ENCODE assay signal across 8 cellular contexts in genomic region chr10:94402204-94403033, GRCh38. TPM values are rescaled to one million over a fixed set of nuclear protein-coding genes. Genes with fewer than 3 reads are reported as not detected.
DNase-seq lines count a peak whose midpoint lies in the region; ATAC-seq, FAIRE-seq and TF ChIP-seq lines count a peak whose summit lies in the region.

TBC1D12 (plus strand) TSS chr10:94402541; CDS start chr10:94402614, 73 bp downstream.

- BruUV-seq in A673 (replicated peaks; lab: Mats Ljungman, UMichigan) = no TSS peak

- peaks cover 7% of the 10 kb centered on the region for H3K4me1 ChIP-seq in A673 (ENCODE audit: insufficient read depth, low read length, poor library complexity, severe bottlenecking)
- peaks cover 15% of the 10 kb centered on the region for H3K4me1 ChIP-seq in keratinocyte (ENCODE audit: control insufficient read depth, extremely low read depth, insufficient read depth, low read length)
- H3K4me1 ChIP-seq in smooth muscle cell (ENCODE audit: low read depth) = peaks cover 4% of the 10 kb centered on the region

- peak within 1 kb of the TSS; percentile 54 for H3K4me3 ChIP-seq in A673 (ENCODE audit: low read depth, low read length, poor library complexity, severe bottlenecking)
- peak within 1 kb of the TSS; percentile 82 to 92 (median 86) for H3K4me3 ChIP-seq in keratinocyte (ENCODE audit: control insufficient read depth in 2 of 3, extremely low read depth in 1 of 3, insufficient read depth in 2 of 3, low read depth in 1 of 3, low read length in 3 of 3)
- H3K4me3 ChIP-seq in smooth muscle cell = peak within 1 kb of the TSS; percentile 99

- ATAC-seq in GM18511 (IDR thresholded peaks at IDR 0.05; ENCODE audit: unreplicated experiment) (peak; percentile 73), HG02938 (IDR thresholded peaks at IDR 0.05; ENCODE audit: unreplicated experiment) (peak; percentile 61)

- 1% methylated on average over 72 of the region's 82 CpGs for WGBS in smooth muscle cell (ENCODE audit: low lambda C conversion rate)

- H3K9me1 ChIP-seq in keratinocyte (ENCODE audit: control insufficient read depth, extremely low read depth, insufficient read depth, low read length) = no peaks in the 10 kb centered on the region

- TF ChIP-seq CTCF in A673 (conservative IDR thresholded peaks at IDR 0.05; ENCODE audit: low read depth, low read length) = no peak
- no peak for TF ChIP-seq CTCF in chondrocyte (IDR thresholded peaks at IDR 0.05)
- peak in 1 of 3 experiments; percentile 13 for TF ChIP-seq CTCF in keratinocyte (optimal IDR thresholded peaks at IDR 0.05 in 1 of 3, IDR thresholded peaks at IDR 0.05 in 1 of 3, conservative IDR thresholded peaks at IDR 0.05 in 1 of 3; ENCODE audit: extremely low read depth in 1 of 3, insufficient read depth in 2 of 3, low read length in 3 of 3)
- no peak for TF ChIP-seq CTCF in smooth muscle cell (IDR thresholded peaks at IDR 0.05; ENCODE audit: borderline replicate concordance, insufficient read depth, poor library complexity, severe bottlenecking)

- H3K9me3 Mint-ChIP-seq in chondrocyte (ENCODE audit: low read depth) = no peaks in the 10 kb centered on the region

- CTCF ChIA-PET in A673 (lab: Charles Lee) = no interaction called here

- peaks cover 54% of the 10 kb centered on the region for H3K27me3 ChIP-seq in A673 (replicated peaks; ENCODE audit: insufficient read depth, low read depth, low read length, poor library complexity)
- H3K27me3 ChIP-seq in keratinocyte (ENCODE audit: control insufficient read depth, extremely low read depth, insufficient read depth, low read length) = no peaks in the 10 kb centered on the region
- H3K27me3 ChIP-seq in smooth muscle cell (ENCODE audit: low read depth) = no peaks in the 10 kb centered on the region

- H3K27ac ChIP-seq in A673 (ENCODE audit: low read depth, low read length, poor library complexity, severe bottlenecking) (no peak within 1 kb of the TSS), keratinocyte (ENCODE audit: control insufficient read depth, insufficient read depth, low read length) (peak within 1 kb of the TSS; percentile 71), smooth muscle cell (ENCODE audit: low read depth) (peak within 1 kb of the TSS; percentile 88)

- peak within 1 kb of the TSS; percentile 90 for H3K4me3 Mint-ChIP-seq in chondrocyte (ENCODE audit: unreplicated experiment)

- dilution Hi-C loops in keratinocyte (cut with MboI; ENCODE audit: extremely low pct_ligation_motif_present, low sequenced_read_pairs) = no loop called here

- H3K4me2 ChIP-seq in keratinocyte (ENCODE audit: control insufficient read depth, extremely low read depth, insufficient read depth, low read depth, low read length) = peak within 1 kb of the TSS; percentile 90
- peak within 1 kb of the TSS; percentile 99 for H3K4me2 ChIP-seq in smooth muscle cell

- POLR2A ChIA-PET in A673 (lab: Charles Lee; ENCODE audit: low non-redundant PET) = no interaction called here

- no peaks in the 10 kb centered on the region for H3K36me3 Mint-ChIP-seq in chondrocyte (ENCODE audit: low read depth)

- H3K36me3 ChIP-seq in A673 (ENCODE audit: insufficient read depth, low read length, poor library complexity, severe bottlenecking) (no peaks in the 10 kb centered on the region), keratinocyte (ENCODE audit: control insufficient read depth in 2 of 2, extremely low read depth in 1 of 2, insufficient read depth in 2 of 2, low read length in 2 of 2) (no peaks in the 10 kb centered on the region), smooth muscle cell (ENCODE audit: low read depth) (no peaks in the 10 kb centered on the region)

- peak within 1 kb of the TSS; percentile 82 for H3K27ac Mint-ChIP-seq in chondrocyte (ENCODE audit: unreplicated experiment)

- H3F3A ChIP-seq in smooth muscle cell (ENCODE audit: low read depth) = no peaks in the 10 kb centered on the region

- H4K20me1 ChIP-seq in keratinocyte (ENCODE audit: control insufficient read depth, extremely low read depth, insufficient read depth, low read length) (no peaks in the 10 kb centered on the region), smooth muscle cell (ENCODE audit: low read depth) (peaks cover 35% of the 10 kb centered on the region)

- H3K4me1 Mint-ChIP-seq in chondrocyte (ENCODE audit: low read depth) = peaks cover 46% of the 10 kb centered on the region

- H3K9me3 ChIP-seq in A673 (ENCODE audit: low read depth, low read length, poor library complexity, severe bottlenecking) (no peaks in the 10 kb centered on the region), keratinocyte (ENCODE audit: control insufficient read depth, low read depth, low read length) (no peaks in the 10 kb centered on the region), smooth muscle cell (replicated peaks; ENCODE audit: low read depth) (no peaks in the 10 kb centered on the region)

- DNase-seq in A673 (ENCODE audit: low spot score) (peak; percentile 67), NCI-H187 (lab: John Stamatoyannopoulos, UW) (peak; percentile 73 to 84), T1000 (lab: John Stamatoyannopoulos, UW) (peak; percentile 96), chondrocyte (ENCODE audit: low spot score) (peak; percentile 96), keratinocyte (ENCODE audit: low read depth, low spot score) (peak; percentile 60), smooth muscle cell (lab: John Stamatoyannopoulos, UW; ENCODE audit: unreplicated experiment) (peak; percentile 84)

- H2AFZ ChIP-seq in keratinocyte (ENCODE audit: control insufficient read depth, low read length) (peak within 1 kb of the TSS; percentile 93), smooth muscle cell (ENCODE audit: low read depth) (peak within 1 kb of the TSS; percentile 80)

- H3K79me2 ChIP-seq in keratinocyte (ENCODE audit: control insufficient read depth, insufficient read depth, low read length) (peaks cover 36% of the 10 kb centered on the region), smooth muscle cell (ENCODE audit: low read depth) (peaks cover 38% of the 10 kb centered on the region)

- H3K9ac ChIP-seq in keratinocyte (ENCODE audit: control insufficient read depth, extremely low read depth, insufficient read depth, low read length) (peak within 1 kb of the TSS; percentile 79), smooth muscle cell (ENCODE audit: low read depth) (peak within 1 kb of the TSS; percentile 76)

- FAIRE-seq in keratinocyte (lab: Jason Lieb, UNC) = peak; percentile 61

- no peaks in the 10 kb centered on the region for H3K27me3 Mint-ChIP-seq in chondrocyte (ENCODE audit: low read depth)

- intact Hi-C loops in A673 (cut with micrococcal nuclease; ENCODE audit: unreplicated experiment) = no loop called here

RNA-seq across cellular contexts. Expression of gene TBC1D12, which starts in this region (rescaled TPM):
- 1.6 TPM in 2 replicates for total RNA-seq in A673 (2021)
- total RNA-seq in chondrocyte = 23.2 to 38.4 TPM (median 26.3 TPM) in 3 replicates
- polyA plus RNA-seq in keratinocyte = 2.3 to 7.0 TPM (median 4.6 TPM) in 3 replicates
- polyA plus RNA-seq in keratinocyte (2011; ENCODE audit: low read depth) = 7.7 TPM
- polyA plus RNA-seq in keratinocyte (2011; cell fraction: cytosol; rRNA removed) = 2.8 and 4.9 TPM in 2 replicates
- polyA plus RNA-seq in keratinocyte (2011; cell fraction: nucleus; rRNA removed) = 5.8 and 8.7 TPM in 2 replicates
- 3.9 and 7.0 TPM in 2 replicates for polyA plus RNA-seq in keratinocyte (2012; ENCODE audit: low replicate concordance)
- polyA minus RNA-seq in keratinocyte = 1.3 to 5.4 TPM (median 4.8 TPM) in 3 replicates
- 1.9 TPM for polyA minus RNA-seq in keratinocyte (2011; cell fraction: cytosol; rRNA and poly(A)+ RNA removed)
- 6.4 and 8.9 TPM in 2 replicates for polyA minus RNA-seq in keratinocyte (2011; cell fraction: nucleus; rRNA and poly(A)+ RNA removed)
- total RNA-seq in smooth muscle cell = 9.4 and 11.2 TPM in 2 replicates
- 3.8 and 5.2 TPM in 2 replicates for polyA plus RNA-seq in smooth muscle cell
